ENCODE assay signal across 8 cellular contexts in the genomic region with DNA sequence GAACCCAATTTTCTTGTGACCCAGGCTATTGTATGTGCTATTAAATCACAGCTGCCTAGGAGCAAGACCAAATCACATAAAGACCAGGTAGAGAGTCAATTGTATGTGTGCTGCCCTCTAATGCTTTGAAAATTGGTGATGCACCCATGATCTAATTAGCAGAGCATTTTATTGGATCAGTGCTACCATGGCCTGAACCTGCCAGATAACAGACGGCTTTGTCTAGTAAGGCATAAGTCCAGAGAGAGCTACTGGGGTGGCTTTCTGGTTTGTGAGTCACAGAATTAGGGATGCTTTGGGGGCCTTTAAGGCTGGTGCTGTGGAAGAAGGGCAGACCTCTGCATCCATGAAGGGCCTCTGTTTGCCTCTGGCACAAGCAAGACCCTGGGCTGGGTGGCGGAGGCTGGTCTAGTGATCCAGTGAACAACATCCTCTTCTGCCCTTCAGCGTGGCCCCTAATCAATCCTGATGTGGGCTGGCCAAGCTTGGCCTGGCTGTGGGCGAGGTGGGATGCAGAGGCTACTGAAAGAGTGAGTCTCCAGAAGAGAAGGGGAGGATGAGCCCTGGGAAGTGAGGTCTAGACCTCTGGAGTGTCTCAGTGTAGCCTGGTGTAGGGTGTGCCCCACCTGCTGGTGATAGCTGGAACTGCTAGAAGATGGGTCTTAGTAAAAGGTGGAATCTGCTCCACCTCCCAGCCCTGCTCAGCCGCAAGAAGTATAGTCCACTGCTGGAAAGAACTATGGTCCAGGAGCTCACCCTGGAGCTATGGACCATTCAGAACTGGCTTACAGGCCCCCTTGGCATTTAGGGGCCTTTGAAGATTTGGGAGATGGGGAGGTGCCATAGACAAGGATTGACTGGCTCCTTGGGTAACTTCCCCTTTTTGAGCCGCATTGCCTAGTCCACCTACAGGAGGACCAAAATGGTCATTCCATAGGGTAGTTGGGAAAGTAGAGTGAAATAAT. TPM values are rescaled to one million over a fixed set of nuclear protein-coding genes. Genes with fewer than 3 reads are reported as not detected.
DNase-seq lines count a peak whose midpoint lies in the region; ATAC-seq and TF ChIP-seq lines count a peak whose summit lies in the region.

No MANE protein-coding gene starts in this region.

- peaks cover 4 to 6% (median 5%) of the 10 kb centered on the region in 4 donors for H3K4me1 Mint-ChIP-seq in naive thymus-derived CD8-positive, alpha-beta T cell

- no peaks in the 10 kb centered on the region for H3K36me3 Mint-ChIP-seq in naive thymus-derived CD8-positive, alpha-beta T cell

- H3K27ac Mint-ChIP-seq in naive thymus-derived CD8-positive, alpha-beta T cell: no peak overlapping the region

- ATAC-seq in naive thymus-derived CD8-positive, alpha-beta T cell: peak; percentile 73 to 84
- ATAC-seq in HG02623 (IDR thresholded peaks at IDR 0.05; ENCODE audit: unreplicated experiment): no peak

- no peak overlapping the region for H3K4me3 Mint-ChIP-seq in naive thymus-derived CD8-positive, alpha-beta T cell

- TF ChIP-seq POLR2A in esophagus squamous epithelium (IDR thresholded peaks at IDR 0.05): no peak

- H3K27ac ChIP-seq in esophagus squamous epithelium: no peak overlapping the region

- WGBS in esophagus squamous epithelium, 2 donors: 31 to 100% methylated on average over 1 to 3 of the region's 6 CpGs

- H3K4me3 ChIP-seq in Jurkat, Clone E6-1 (ENCODE audit: low read length): no peak overlapping the region
- H3K4me3 ChIP-seq in esophagus squamous epithelium: no peak overlapping the region

- DNase-seq in DMS114 treated with DMSO at 0.1 percent for 48 hours (lab: John Stamatoyannopoulos, UW; ENCODE audit: unreplicated experiment) (peak; percentile 24), OCI-M1 (lab: John Stamatoyannopoulos, UW) (peak; percentile 81), activated T-cell treated with anti-CD3 and anti-CD28 coated beads for 24 hours (ENCODE audit: low read depth) (peak; percentile 69), esophagus squamous epithelium (lab: John Stamatoyannopoulos, UW) (no peak)
- DNase-seq in Jurkat, Clone E6-1 (ENCODE audit: low read depth, low spot score): peak; percentile 63
- peak; percentile 46 to 82 (median 64) for DNase-seq in naive thymus-derived CD8-positive, alpha-beta T cell
- DNase-seq in stimulated activated CD8-positive, alpha-beta memory T cell treated with anti-CD3 and anti-CD28 coated beads, Interleukin-7, amount 100 ng/mL, for 48 hours (ENCODE audit: extremely low read depth in 1 of 2, low read depth in 1 of 2): peak; percentile 20 to 53

- peaks cover 7 to 15% (median 10%) of the 10 kb centered on the region in 5 donors for H3K27me3 Mint-ChIP-seq in naive thymus-derived CD8-positive, alpha-beta T cell

- POLR2A ChIA-PET in naive thymus-derived CD8-positive, alpha-beta T cell (lab: Charles Lee): interaction anchor here (1.7 kb wide), 1 partner anchor 240 kb away, joined by 5 read pairs; no protein-coding TSS in a partner anchor

- peaks cover 0 to 2% (median 0%) of the 10 kb centered on the region in 9 donors for H3K9me3 Mint-ChIP-seq in naive thymus-derived CD8-positive, alpha-beta T cell

- H3K36me3 ChIP-seq in esophagus squamous epithelium: peaks cover 12 to 91% (median 24%) of the 10 kb centered on the region in 3 donors

- H3K4me1 ChIP-seq in esophagus squamous epithelium: no peaks in the 10 kb centered on the region

- no peaks in the 10 kb centered on the region for H3K9me3 ChIP-seq in esophagus squamous epithelium

- TF ChIP-seq CTCF in esophagus squamous epithelium (IDR thresholded peaks at IDR 0.05): peak; percentile 76 to 94 (median 86)

- intact Hi-C loops in esophagus squamous epithelium (cut with DNase I): loop anchor here (5.0 kb wide), 2 partner anchors 212 to 238 kb away; no protein-coding TSS in a partner anchor

- H3K27me3 ChIP-seq in esophagus squamous epithelium: no peaks in the 10 kb centered on the region

RNA-seq across cellular contexts. Expression of a gene that starts 36.7 kb away (rescaled TPM):
- 29.1 TPM for polyA plus RNA-seq in Jurkat, Clone E6-1 (2012; ENCODE audit: insufficient read depth, insufficient read length)
- total RNA-seq in esophagus squamous epithelium: 10 to 100 TPM; 13.8 to 27.5 (median 16.5) TPM
- total RNA-seq in naive thymus-derived CD8-positive, alpha-beta T cell: 10 to 100 TPM; 24.8 to 25.7 TPM
- polyA plus RNA-seq in naive thymus-derived CD8-positive, alpha-beta T cell: 10 to 100 TPM; 32.8 to 47.7 (median 41.5) TPM

RNA-seq across cellular contexts. Expression of a gene that starts 45.0 kb away (rescaled TPM):
- 8.1 TPM for polyA plus RNA-seq in Jurkat, Clone E6-1 (2012; ENCODE audit: insufficient read depth, insufficient read length)
- 100 to 1,000 TPM in 1 of 4 donors, 10 to 100 TPM in 3; 39.1 to 112 (median 85.7) TPM for total RNA-seq in esophagus squamous epithelium
- total RNA-seq in naive thymus-derived CD8-positive, alpha-beta T cell: under 1 TPM; 0.36 to 0.44 TPM
- polyA plus RNA-seq in naive thymus-derived CD8-positive, alpha-beta T cell: under 1 TPM in 1 of 3 donors, not detected in 2; 0.07 TPM

Comparison
In these comparisons a context has a peak if more than half of its experiments do, and no peak if none do; other contexts are left out.
1. RNA of a gene that starts 45.0 kb away (total RNA-seq): 39.1 to 112 TPM in esophagus squamous epithelium; 0.36 to 0.44 TPM in naive thymus-derived CD8-positive, alpha-beta T cell; every median in the first group is over 10 times any median in the second.